Comparison of ENCODE assay signal across 26 cellular contexts in genomic region chr5:157326440-157327023, GRCh38.
DNase-seq lines count a peak whose midpoint lies in the region; ATAC-seq lines count a peak whose summit lies in the region.
"Had no signal": no experiment of that assay in that cellular context is flagged by ENCODE, and none has a peak within 500 bp of the region (broad histone marks: within the 10 kb centered on the region; RNA-seq: fewer than 3 reads in every experiment).

No MANE protein-coding gene starts in this region.

- peaks cover 24% of the 10 kb centered on the region for H3K4me1 Mint-ChIP-seq in activated naive CD8-positive, alpha-beta T cell treated with anti-CD3 and anti-CD28 coated beads, Interleukin-2, amount 10 ng/mL, durations not matched to agents 7 days and 5 days
- H3K4me1 Mint-ChIP-seq in natural killer cell treated with Interleukin-12 subunit alpha and Interleukin-12 subunit beta and Interleukin-15 and Interleukin-18, amount 100 ng/mL, for 72 hours (ENCODE audit: low read depth in 2 of 2), result peaks cover 17 to 25% of the 10 kb centered on the region in 2 donors
- H3K4me1 Mint-ChIP-seq: GM23338 had no signal

- no peaks in the 10 kb centered on the region for H3K27me3 Mint-ChIP-seq in activated naive CD8-positive, alpha-beta T cell treated with anti-CD3 and anti-CD28 coated beads, Interleukin-2, amount 10 ng/mL, durations not matched to agents 7 days and 5 days
- no peaks in the 10 kb centered on the region for H3K27me3 Mint-ChIP-seq in natural killer cell treated with Interleukin-12 subunit alpha and Interleukin-12 subunit beta and Interleukin-15 and Interleukin-18, amount 100 ng/mL, for 72 hours

- H3K9me3 Mint-ChIP-seq in activated naive CD8-positive, alpha-beta T cell treated with anti-CD3 and anti-CD28 coated beads, Interleukin-2, amount 10 ng/mL, durations not matched to agents 7 days and 5 days, result no peaks in the 10 kb centered on the region
- H3K9me3 Mint-ChIP-seq in natural killer cell treated with Interleukin-12 subunit alpha and Interleukin-12 subunit beta and Interleukin-15 and Interleukin-18, amount 100 ng/mL, for 72 hours, result no peaks in the 10 kb centered on the region
- H3K9me3 Mint-ChIP-seq: GM23338, nephron progenitor cell had no signal

- peak overlapping the region; percentile 47 for H3K27ac Mint-ChIP-seq in activated naive CD8-positive, alpha-beta T cell treated with anti-CD3 and anti-CD28 coated beads, Interleukin-2, amount 10 ng/mL, durations not matched to agents 7 days and 5 days
- peak overlapping the region; percentile 14 to 39 for H3K27ac Mint-ChIP-seq in natural killer cell treated with Interleukin-12 subunit alpha and Interleukin-12 subunit beta and Interleukin-15 and Interleukin-18, amount 100 ng/mL, for 72 hours
- H3K27ac Mint-ChIP-seq: GM23338, nephron progenitor cell had no signal

- POLR2A ChIA-PET in activated naive CD8-positive, alpha-beta T cell treated with anti-CD3 and anti-CD28 coated beads, Interleukin-2, amount 10 ng/mL, durations not matched to agents 7 days and 5 days (lab: Charles Lee), result interaction anchor here (1.2 kb wide), 1 partner anchor 184 kb away, joined by 3 read pairs; the partner anchor contains the start of gene MED7

- DNase-seq in activated CD8-positive, alpha-beta memory T cell treated with anti-CD3 and anti-CD28 coated beads for 24 hours, result peak; percentile 53
- DNase-seq in activated CD8-positive, alpha-beta memory T cell treated with anti-CD3 and anti-CD28 coated beads, Interleukin-2, amount 50 U/mL, for 4 hours, result no peak
- DNase-seq in SW480 (ENCODE audit: low spot score) (peak; percentile 22), CD1c-positive myeloid dendritic cell (ENCODE audit: extremely low spot score) (no peak), NCI-H146 treated with DMSO at 0.1 percent for 48 hours (lab: John Stamatoyannopoulos, UW; ENCODE audit: unreplicated experiment) (no peak), HK-2 (ENCODE audit: unreplicated experiment) (no peak)
- DNase-seq in activated naive CD8-positive, alpha-beta T cell treated with anti-CD3 and anti-CD28 coated beads, Interleukin-2, amount 10 ng/mL, durations not matched to agents 7 days and 5 days, result no peak
- no peak for DNase-seq in natural killer cell treated with Interleukin-12 subunit alpha and Interleukin-12 subunit beta and Interleukin-15 and Interleukin-18, amount 100 ng/mL, for 72 hours (ENCODE audit: low spot score)
- DNase-seq: activated effector memory CD4-positive, alpha-beta T cell treated with Interleukin-2 at 50 U/mL for 16 hours; C1 segment of cervical spinal cord; central memory CD4-positive, alpha-beta T cell; DMS79; dorsolateral prefrontal cortex; heart right ventricle; mammary epithelial cell; NCI-H1694; NCI-H2171 treated with DMSO at 0.1 percent for 48 hours; NCI-H69; nephron progenitor cell; stimulated activated CD4-positive, alpha-beta T cell treated with anti-CD3 and anti-CD28 coated beads, Interleukin-1b, Interleukin-23, amount 100 ng/mL, for 48 hours; stimulated activated naive CD4-positive, alpha-beta T cell; thyroid gland had no signal

- peaks cover 49% of the 10 kb centered on the region for H3K36me3 Mint-ChIP-seq in activated naive CD8-positive, alpha-beta T cell treated with anti-CD3 and anti-CD28 coated beads, Interleukin-2, amount 10 ng/mL, durations not matched to agents 7 days and 5 days
- peaks cover 41% of the 10 kb centered on the region for H3K36me3 Mint-ChIP-seq in natural killer cell treated with Interleukin-12 subunit alpha and Interleukin-12 subunit beta and Interleukin-15 and Interleukin-18, amount 100 ng/mL, for 72 hours

- H3K4me3 Mint-ChIP-seq in activated naive CD8-positive, alpha-beta T cell treated with anti-CD3 and anti-CD28 coated beads, Interleukin-2, amount 10 ng/mL, durations not matched to agents 7 days and 5 days, result no peak overlapping the region
- no peak overlapping the region for H3K4me3 Mint-ChIP-seq in natural killer cell treated with Interleukin-12 subunit alpha and Interleukin-12 subunit beta and Interleukin-15 and Interleukin-18, amount 100 ng/mL, for 72 hours
- H3K4me3 Mint-ChIP-seq: GM23338, nephron progenitor cell had no signal

- ATAC-seq in activated naive CD8-positive, alpha-beta T cell treated with anti-CD3 and anti-CD28 coated beads, Interleukin-2, amount 10 ng/mL, durations not matched to agents 7 days and 5 days (ENCODE audit: low read depth), result no peak
- no peak for ATAC-seq in natural killer cell treated with Interleukin-12 subunit alpha and Interleukin-12 subunit beta and Interleukin-15 and Interleukin-18, amount 100 ng/mL, for 72 hours
- ATAC-seq: A549, GM12878, GM23338, heart right ventricle, K562 had no signal

Comparison
In these comparisons a context has a peak if more than half of its experiments do, and no peak if none do; other contexts are left out.
1. DNase-seq: peak in activated CD8-positive, alpha-beta memory T cell treated with anti-CD3 and anti-CD28 coated beads for 24 hours (single experiment) and SW480 (single experiment); none in activated CD8-positive, alpha-beta memory T cell treated with anti-CD3 and anti-CD28 coated beads, Interleukin-2, amount 50 U/mL, for 4 hours (single experiment), activated naive CD8-positive, alpha-beta T cell treated with anti-CD3 and anti-CD28 coated beads, Interleukin-2, amount 10 ng/mL, durations not matched to agents 7 days and 5 days (single experiment), natural killer cell treated with Interleukin-12 subunit alpha and Interleukin-12 subunit beta and Interleukin-15 and Interleukin-18, amount 100 ng/mL, for 72 hours (single experiment), CD1c-positive myeloid dendritic cell (single experiment), NCI-H146 treated with DMSO at 0.1 percent for 48 hours (single experiment) and HK-2 (single experiment).